17 cellular contexts compared by ENCODE assay signal in the genomic region with DNA sequence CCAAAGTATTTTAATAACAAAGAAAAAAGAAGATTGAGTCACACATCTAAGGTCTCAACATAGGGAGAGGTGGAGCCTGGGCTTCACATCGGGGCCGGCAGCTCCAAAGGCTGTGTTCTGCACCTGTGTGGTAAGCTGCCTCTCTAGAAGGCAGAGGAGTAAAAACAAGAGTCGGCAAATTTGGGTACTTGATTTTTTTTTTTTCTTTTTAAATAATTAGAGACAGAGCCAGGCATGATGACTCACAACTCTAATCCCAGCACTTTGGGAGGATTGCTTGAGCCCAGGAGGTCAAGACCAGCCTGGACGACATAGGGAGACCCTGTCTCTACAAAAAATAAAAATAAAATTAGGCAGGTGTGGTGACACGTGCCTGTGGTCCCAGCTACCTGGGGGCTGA. TPM values are rescaled to one million over a fixed set of nuclear protein-coding genes. Genes with fewer than 3 reads are reported as not detected.
DNase-seq lines count a peak whose midpoint lies in the region; ATAC-seq and TF ChIP-seq lines count a peak whose summit lies in the region.
"Had no signal": no experiment of that assay in that cellular context is flagged by ENCODE, and none has a peak within 500 bp of the region (broad histone marks: within the 10 kb centered on the region; RNA-seq: fewer than 3 reads in every experiment).

No MANE protein-coding gene starts in this region.

- POLR2A ChIA-PET in MCF 10A (lab: Yijun Ruan, JAX): interaction anchor here (0.6 to 1.7 kb wide), 4 partner anchors 9 to 302 kb away, joined by 3 to 4 read pairs (median 3); no protein-coding TSS in a partner anchor
- POLR2A ChIA-PET in naive thymus-derived CD8-positive, alpha-beta T cell (lab: Charles Lee): no interaction called here

- no peak overlapping the region for H2AFZ ChIP-seq in mammary epithelial cell (ENCODE audit: low read depth, low read length)
- no peak overlapping the region for H2AFZ ChIP-seq in MM.1S (ENCODE audit: low read length)

- H4K20me1 ChIP-seq in mammary epithelial cell (ENCODE audit: insufficient read depth, low read length): no peaks in the 10 kb centered on the region
- H4K20me1 ChIP-seq in MM.1S (ENCODE audit: insufficient read depth, low read length): peaks cover 2% of the 10 kb centered on the region; the same call in 1 of the 2 replicates

- no peaks in the 10 kb centered on the region for H3K27me3 ChIP-seq in mammary epithelial cell (ENCODE audit: insufficient read depth, low read length)
- no peaks in the 10 kb centered on the region for H3K27me3 ChIP-seq in MM.1S (replicated peaks; ENCODE audit: insufficient read depth, low read length)

- ATAC-seq in naive thymus-derived CD8-positive, alpha-beta T cell: no peak

- peaks cover 46% of the 10 kb centered on the region for H3K36me3 Mint-ChIP-seq in MCF 10A (ENCODE audit: insufficient read depth, unreplicated experiment)
- H3K36me3 Mint-ChIP-seq in naive thymus-derived CD8-positive, alpha-beta T cell: peaks cover 0 to 53% (median 9%) of the 10 kb centered on the region in 3 donors

- H3K4me1 ChIP-seq in mammary epithelial cell (ENCODE audit: insufficient read depth, low read length) (peaks cover 10% of the 10 kb centered on the region), MM.1S (ENCODE audit: low read length) (peaks cover 10% of the 10 kb centered on the region)

- H3K4me1 Mint-ChIP-seq in MCF 10A (ENCODE audit: insufficient read depth, unreplicated experiment): peaks cover 26% of the 10 kb centered on the region
- peaks cover 13 to 39% (median 27%) of the 10 kb centered on the region in 4 donors for H3K4me1 Mint-ChIP-seq in naive thymus-derived CD8-positive, alpha-beta T cell

- H3K9me2 ChIP-seq in MM.1S (replicated peaks; ENCODE audit: insufficient read depth, low read length): no peaks in the 10 kb centered on the region

- H3K4me3 Mint-ChIP-seq in MCF 10A (ENCODE audit: unreplicated experiment): no peak overlapping the region
- H3K4me3 Mint-ChIP-seq in naive thymus-derived CD8-positive, alpha-beta T cell: no peak overlapping the region
- H3K4me3 Mint-ChIP-seq: H9 had no signal

- H3K9me3 Mint-ChIP-seq in MCF 10A (ENCODE audit: unreplicated experiment): no peaks in the 10 kb centered on the region
- H3K9me3 Mint-ChIP-seq in naive thymus-derived CD8-positive, alpha-beta T cell: no peaks in the 10 kb centered on the region
- H3K9me3 Mint-ChIP-seq: H9 had no signal

- H3K4me3 ChIP-seq in mammary epithelial cell (replicated peaks in 1 of 3; ENCODE audit: insufficient read depth in 1 of 3, low read depth in 2 of 3, low read length in 3 of 3) (no peak overlapping the region), MM.1S (ENCODE audit: low read length) (no peak overlapping the region)

- no peaks in the 10 kb centered on the region for H3K27me3 Mint-ChIP-seq in MCF 10A (ENCODE audit: insufficient read depth, unreplicated experiment)
- no peaks in the 10 kb centered on the region for H3K27me3 Mint-ChIP-seq in naive thymus-derived CD8-positive, alpha-beta T cell
- H3K27me3 Mint-ChIP-seq: CD4-positive, alpha-beta memory T cell had no signal

- BruUV-seq in MCF 10A (replicated peaks; lab: Mats Ljungman, UMichigan) (no TSS peak), mammary epithelial cell (replicated peaks; lab: Mats Ljungman, UMichigan) (no TSS peak)

- DNase-seq in MCF 10A (ENCODE audit: unreplicated experiment): no peak
- DNase-seq in mammary epithelial cell: no peak
- DNase-seq in amniotic epithelial cell (ENCODE audit: low read depth): peak; percentile 20
- peak; percentile 23 for DNase-seq in fibroblast of peridontal ligament (ENCODE audit: extremely low read depth)
- no peak for DNase-seq in substantia nigra (lab: John Stamatoyannopoulos, UW)
- no peak for DNase-seq in MM.1S
- no peak for DNase-seq in naive thymus-derived CD8-positive, alpha-beta T cell
- no peak for DNase-seq in NCI-H524 treated with DMSO at 0.1 percent for 48 hours (lab: John Stamatoyannopoulos, UW)
- DNase-seq: CD4-positive, alpha-beta memory T cell; DMS153; H9; NCI-H1105 treated with DMSO at 0.1 percent for 48 hours; NCI-H1694; NCI-H2081 treated with DMSO at 0.1 percent for 48 hours; NCI-H446 treated with DMSO at 0.1 percent for 48 hours; Right ventricle myocardium superior had no signal

- H3F3A ChIP-seq in MM.1S (ENCODE audit: insufficient read depth, low read length): no peaks in the 10 kb centered on the region

- dilution Hi-C loops in mammary epithelial cell (cut with HindIII; ENCODE audit: low sequenced_read_pairs): loop anchor here (5.0 kb wide), 1 partner anchor 251 kb away; no protein-coding TSS in a partner anchor

- in situ Hi-C loops in mammary epithelial cell (cut with MboI; ENCODE audit: low sequenced_read_pairs in 2 of 2): no loop called here

- H3K4me2 ChIP-seq in mammary epithelial cell (ENCODE audit: insufficient read depth, low read depth, low read length): no peak overlapping the region
- H3K4me2 ChIP-seq in MM.1S (ENCODE audit: low read depth, low read length): no peak overlapping the region

- H3K9ac ChIP-seq in mammary epithelial cell (ENCODE audit: insufficient read depth, low read length): no peak overlapping the region
- H3K9ac ChIP-seq in MM.1S (ENCODE audit: low read length): no peak overlapping the region

- H3K36me3 ChIP-seq in mammary epithelial cell (ENCODE audit: insufficient read depth, low read length) (peaks cover 8% of the 10 kb centered on the region), MM.1S (replicated peaks; ENCODE audit: insufficient read depth, low read length) (no peaks in the 10 kb centered on the region)

- no peaks in the 10 kb centered on the region for H3K9me3 ChIP-seq in mammary epithelial cell (replicated peaks; ENCODE audit: insufficient read depth, low read length)
- no peaks in the 10 kb centered on the region for H3K9me3 ChIP-seq in MM.1S (replicated peaks; ENCODE audit: insufficient read depth, low read length)

- TF ChIP-seq CTCF in MCF 10A (IDR thresholded peaks at IDR 0.05; ENCODE audit: unreplicated experiment): no peak
- no peak for TF ChIP-seq CTCF in mammary epithelial cell (conservative IDR thresholded peaks at IDR 0.05 in 1 of 2, IDR thresholded peaks at IDR 0.05 in 1 of 2; ENCODE audit: extremely low read depth in 1 of 2, insufficient read depth in 1 of 2, low read depth in 1 of 2, low read length in 2 of 2)
- TF ChIP-seq CTCF in MM.1S (IDR thresholded peaks at IDR 0.05; ENCODE audit: low read length): no peak

- WGBS in mammary epithelial cell (ENCODE audit: low coverage, missing lambda C conversion rate): 77% methylated on average over 2 of the region's 5 CpGs

- H3K79me2 ChIP-seq in mammary epithelial cell (ENCODE audit: insufficient read depth, low read length) (peaks cover 67% of the 10 kb centered on the region), MM.1S (ENCODE audit: low read length) (peaks cover 60% of the 10 kb centered on the region)

- no peak overlapping the region for H3K27ac ChIP-seq in mammary epithelial cell (ENCODE audit: insufficient read depth, low read depth, low read length)
- peak overlapping the region; percentile 99 for H3K27ac ChIP-seq in substantia nigra (ENCODE audit: low read depth, low read length, poor library complexity, severe bottlenecking)
- no peak overlapping the region for H3K27ac ChIP-seq in MM.1S (ENCODE audit: low read length)
- H3K27ac ChIP-seq: HL-60 had no signal

- intact Hi-C loops in MCF 10A (cut with micrococcal nuclease) (no loop called here), mammary epithelial cell (cut with micrococcal nuclease) (no loop called here)

- H3K27ac Mint-ChIP-seq in MCF 10A (ENCODE audit: low read depth, unreplicated experiment): peak overlapping the region; percentile 59
- H3K27ac Mint-ChIP-seq in naive thymus-derived CD8-positive, alpha-beta T cell: no peak overlapping the region

- CTCF ChIA-PET in MCF 10A (lab: Yijun Ruan, JAX) (interaction anchor here (0.6 to 1.0 kb wide), 3 partner anchors 14 to 87 kb away, joined by 3 to 6 read pairs (median 4); no protein-coding TSS in a partner anchor), mammary epithelial cell (lab: Charles Lee; ENCODE audit: low non-redundant PET) (no interaction called here)

RNA-seq across cellular contexts. Expression of a gene that starts 4.7 kb away (rescaled TPM):
- total RNA-seq in MCF 10A (2022): 56.8 and 57.7 TPM in 2 replicates
- total RNA-seq in mammary epithelial cell: 10 to 100 TPM; 24.5 to 53.7 TPM
- polyA plus RNA-seq in mammary epithelial cell: 37.7 TPM
- 38.7 TPM for polyA minus RNA-seq in mammary epithelial cell
- total RNA-seq in naive thymus-derived CD8-positive, alpha-beta T cell: 10 to 100 TPM; 44.5 to 47.5 TPM
- polyA plus RNA-seq in naive thymus-derived CD8-positive, alpha-beta T cell: 10 to 100 TPM; 49.3 to 66.4 (median 61.0) TPM

RNA-seq across cellular contexts. Expression of a gene that starts 35.5 kb away (rescaled TPM):
- total RNA-seq in MCF 10A (2022) (17.0 and 18.8 TPM in 2 replicates), mammary epithelial cell (10 to 100 TPM; 28.2 to 35.2 TPM)
- 30.6 TPM for polyA plus RNA-seq in mammary epithelial cell
- polyA minus RNA-seq in mammary epithelial cell: 33.6 TPM
- 10 to 100 TPM; 13.1 to 13.5 TPM for total RNA-seq in naive thymus-derived CD8-positive, alpha-beta T cell
- 1 to 10 TPM; 5.0 to 7.0 (median 6.3) TPM for polyA plus RNA-seq in naive thymus-derived CD8-positive, alpha-beta T cell

RNA-seq across cellular contexts. Expression of a gene that starts 44.8 kb away (rescaled TPM):
- total RNA-seq in MCF 10A (2022) (2.3 and 4.1 TPM in 2 replicates), mammary epithelial cell (10 to 100 TPM; 65.2 to 69.3 TPM)
- 50.7 TPM for polyA plus RNA-seq in mammary epithelial cell
- polyA minus RNA-seq in mammary epithelial cell: 31.4 TPM
- total RNA-seq in naive thymus-derived CD8-positive, alpha-beta T cell: 1 to 10 TPM; 1.3 to 1.7 TPM
- under 1 TPM; 0.14 to 0.90 (median 0.51) TPM for polyA plus RNA-seq in naive thymus-derived CD8-positive, alpha-beta T cell

RNA-seq across cellular contexts. Expression of a gene that starts 53.2 kb away (rescaled TPM):
- total RNA-seq in MCF 10A (2022) (57.1 and 58.9 TPM in 2 replicates), mammary epithelial cell (10 to 100 TPM; 32.7 to 33.7 TPM)
- 39.9 TPM for polyA plus RNA-seq in mammary epithelial cell
- polyA minus RNA-seq in mammary epithelial cell: 25.3 TPM
- total RNA-seq in naive thymus-derived CD8-positive, alpha-beta T cell: 10 to 100 TPM; 45.6 to 46.5 TPM
- polyA plus RNA-seq in naive thymus-derived CD8-positive, alpha-beta T cell: 10 to 100 TPM; 26.4 to 43.4 (median 33.4) TPM

RNA-seq across cellular contexts. Expression of a gene that starts 53.6 kb away (rescaled TPM):
- 36.1 and 37.6 TPM in 2 replicates for total RNA-seq in MCF 10A (2022)
- 10 to 100 TPM; 14.7 to 28.6 TPM for total RNA-seq in mammary epithelial cell
- 21.3 TPM for polyA plus RNA-seq in mammary epithelial cell
- polyA minus RNA-seq in mammary epithelial cell: 16.2 TPM
- total RNA-seq in naive thymus-derived CD8-positive, alpha-beta T cell: 10 to 100 TPM; 20.7 to 25.4 TPM
- polyA plus RNA-seq in naive thymus-derived CD8-positive, alpha-beta T cell: 10 to 100 TPM; 24.7 to 30.0 (median 28.9) TPM

Comparison
In these comparisons a context has a peak if more than half of its experiments do, and no peak if none do; other contexts are left out.
1. RNA of a gene that starts 44.8 kb away (total RNA-seq): 65.2 to 69.3 TPM in mammary epithelial cell; 2.3 to 4.1 TPM in MCF 10A and 1.3 to 1.7 TPM in naive thymus-derived CD8-positive, alpha-beta T cell; every median in the first group is over 10 times any median in the second.
2. DNase-seq: peak in amniotic epithelial cell (single experiment) and fibroblast of peridontal ligament (single experiment); none in MCF 10A (single experiment), mammary epithelial cell (single experiment), substantia nigra (0 of 49), MM.1S (single experiment), naive thymus-derived CD8-positive, alpha-beta T cell (0 of 10) and NCI-H524 treated with DMSO at 0.1 percent for 48 hours (single experiment).